8 cellular contexts compared by ENCODE assay signal in the genomic region with DNA sequence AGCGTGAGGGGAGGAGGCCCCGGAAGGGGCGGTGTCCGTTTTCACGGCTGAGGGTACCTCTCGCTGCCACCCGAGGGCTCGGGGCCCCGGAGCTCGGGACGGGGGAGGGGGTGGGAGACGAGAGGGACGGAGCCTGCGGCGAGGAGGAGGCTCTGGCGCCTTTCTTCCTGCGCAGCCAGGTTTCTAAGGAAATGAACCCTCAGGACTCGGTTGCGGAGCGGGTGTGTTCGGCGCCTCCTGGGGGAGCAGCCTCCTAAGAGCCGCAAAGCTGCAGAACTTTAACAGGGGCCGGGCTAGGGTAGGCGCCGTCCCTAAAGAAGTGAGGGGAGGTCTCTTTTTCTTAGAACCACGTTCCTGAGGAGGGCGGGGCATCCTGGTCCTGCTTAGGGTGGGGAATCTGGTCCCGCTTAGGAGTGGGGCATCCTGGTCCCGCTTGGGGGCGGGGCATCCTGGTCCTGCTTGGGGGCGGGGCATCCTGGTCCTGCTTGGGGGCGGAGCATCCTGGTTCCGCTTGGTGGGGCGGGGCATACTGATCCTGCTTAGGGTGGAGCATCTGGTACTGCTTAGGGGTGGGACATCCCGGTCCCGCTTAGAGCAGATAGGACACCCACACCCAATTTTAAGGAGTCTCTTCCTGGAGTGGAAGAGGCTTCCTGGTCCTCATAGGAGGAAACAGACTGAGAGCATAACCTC. TPM values are rescaled to one million over a fixed set of nuclear protein-coding genes. Genes with fewer than 3 reads are reported as not detected.
DNase-seq lines count a peak whose midpoint lies in the region; TF ChIP-seq lines count a peak whose summit lies in the region.

No MANE protein-coding gene starts in this region.

- no peaks in the 10 kb centered on the region for H3K9me3 ChIP-seq in SK-N-MC (ENCODE audit: low read depth, low read length)

- H3K4me3 ChIP-seq in SK-N-MC: peak overlapping the region; percentile 73
- H3K4me3 ChIP-seq in kidney epithelial cell (ENCODE audit: low read depth, low read length): peak overlapping the region; percentile 45

- H3K36me3 ChIP-seq in SK-N-MC (ENCODE audit: insufficient read depth, low read length): no peaks in the 10 kb centered on the region
- H3K36me3 ChIP-seq in kidney epithelial cell (ENCODE audit: control insufficient read depth, insufficient read depth, low read length): no peaks in the 10 kb centered on the region

- peak; percentile 15 for TF ChIP-seq CTCF in kidney epithelial cell (IDR thresholded peaks at IDR 0.05; ENCODE audit: insufficient read depth, low read length, poor library complexity, severe bottlenecking)

- H3K9ac ChIP-seq in SK-N-MC (ENCODE audit: insufficient read length): peak overlapping the region; percentile 61

- H3K27ac ChIP-seq in SK-N-MC: peak overlapping the region; percentile 95

- DNase-seq in CD1c-positive myeloid dendritic cell (ENCODE audit: extremely low spot score) (peak; percentile 20), HT-29 (ENCODE audit: low spot score) (peak; percentile 87), SK-N-MC (ENCODE audit: low read depth, low spot score) (peak; percentile 93), cerebellum (ENCODE audit: low spot score) (peak; percentile 37), kidney epithelial cell (ENCODE audit: low read depth) (no peak), SHP77 treated with DMSO at 0.1 percent for 48 hours (lab: John Stamatoyannopoulos, UW) (no peak)
- peak in 2 of 3 donors; percentile 27 to 69 for DNase-seq in stimulated activated CD4-positive, alpha-beta T cell treated with anti-CD3 and anti-CD28 coated beads, TNF-alpha, amount 100 ng/mL, for 48 hours (ENCODE audit: low read depth in 3 of 3)
- DNase-seq in NK-92 treated with Interleukin-12 subunit alpha and Interleukin-12 subunit beta, amount 100 ng/mL, for 24 hours (lab: John Stamatoyannopoulos, UW): no peak

- H3K27me3 ChIP-seq in kidney epithelial cell (ENCODE audit: control insufficient read depth, insufficient read depth, low read length): peaks cover 20% of the 10 kb centered on the region

RNA-seq across cellular contexts. Expression of gene SYT5, which starts 6.2 kb away (rescaled TPM):
- 0.71 and 1.5 TPM in 2 replicates for total RNA-seq in HT-29 (2014; rRNA removed; shearing (Covaris generic))
- 15.6 TPM for total RNA-seq in cerebellum
- total RNA-seq in kidney epithelial cell: 0.17 TPM in 1 of 2 replicates, not detected in the other

RNA-seq across cellular contexts. Expression of gene DNAAF3, which starts 7.5 kb away (rescaled TPM):
- total RNA-seq in HT-29 (2014; rRNA removed; shearing (Covaris generic)): 17.3 and 21.1 TPM in 2 replicates
- total RNA-seq in cerebellum (2.0 TPM), kidney epithelial cell (0.21 and 1.3 TPM in 2 replicates)

RNA-seq across cellular contexts. Expression of gene TNNI3, which starts 16.3 kb away (rescaled TPM):
- total RNA-seq in HT-29 (2014; rRNA removed; shearing (Covaris generic)): 11.1 and 20.3 TPM in 2 replicates
- total RNA-seq in cerebellum (0.36 TPM), kidney epithelial cell (2.7 and 4.7 TPM in 2 replicates)

RNA-seq across cellular contexts. Expression of gene TNNT1, which starts 24.9 kb away (rescaled TPM):
- total RNA-seq in HT-29 (2014; rRNA removed; shearing (Covaris generic)): 4.5 and 5.0 TPM in 2 replicates
- 1.00 TPM for total RNA-seq in cerebellum
- 5.8 and 7.1 TPM in 2 replicates for total RNA-seq in kidney epithelial cell

RNA-seq across cellular contexts. Expression of gene PTPRH, which starts 35.4 kb away (rescaled TPM):
- 87.1 and 103 TPM in 2 replicates for total RNA-seq in HT-29 (2014; rRNA removed; shearing (Covaris generic))
- total RNA-seq in cerebellum (0.73 TPM), kidney epithelial cell (0.55 and 2.1 TPM in 2 replicates)

Comparison
In these comparisons a context has a peak if more than half of its experiments do, and no peak if none do; other contexts are left out.
1. DNase-seq: peak in CD1c-positive myeloid dendritic cell (single experiment), HT-29 (single experiment), SK-N-MC (single experiment), cerebellum (single experiment) and stimulated activated CD4-positive, alpha-beta T cell treated with anti-CD3 and anti-CD28 coated beads, TNF-alpha, amount 100 ng/mL, for 48 hours (2 of 3); none in kidney epithelial cell (single experiment), SHP77 treated with DMSO at 0.1 percent for 48 hours (single experiment) and NK-92 treated with Interleukin-12 subunit alpha and Interleukin-12 subunit beta, amount 100 ng/mL, for 24 hours (single experiment).